In the genomic region with DNA sequence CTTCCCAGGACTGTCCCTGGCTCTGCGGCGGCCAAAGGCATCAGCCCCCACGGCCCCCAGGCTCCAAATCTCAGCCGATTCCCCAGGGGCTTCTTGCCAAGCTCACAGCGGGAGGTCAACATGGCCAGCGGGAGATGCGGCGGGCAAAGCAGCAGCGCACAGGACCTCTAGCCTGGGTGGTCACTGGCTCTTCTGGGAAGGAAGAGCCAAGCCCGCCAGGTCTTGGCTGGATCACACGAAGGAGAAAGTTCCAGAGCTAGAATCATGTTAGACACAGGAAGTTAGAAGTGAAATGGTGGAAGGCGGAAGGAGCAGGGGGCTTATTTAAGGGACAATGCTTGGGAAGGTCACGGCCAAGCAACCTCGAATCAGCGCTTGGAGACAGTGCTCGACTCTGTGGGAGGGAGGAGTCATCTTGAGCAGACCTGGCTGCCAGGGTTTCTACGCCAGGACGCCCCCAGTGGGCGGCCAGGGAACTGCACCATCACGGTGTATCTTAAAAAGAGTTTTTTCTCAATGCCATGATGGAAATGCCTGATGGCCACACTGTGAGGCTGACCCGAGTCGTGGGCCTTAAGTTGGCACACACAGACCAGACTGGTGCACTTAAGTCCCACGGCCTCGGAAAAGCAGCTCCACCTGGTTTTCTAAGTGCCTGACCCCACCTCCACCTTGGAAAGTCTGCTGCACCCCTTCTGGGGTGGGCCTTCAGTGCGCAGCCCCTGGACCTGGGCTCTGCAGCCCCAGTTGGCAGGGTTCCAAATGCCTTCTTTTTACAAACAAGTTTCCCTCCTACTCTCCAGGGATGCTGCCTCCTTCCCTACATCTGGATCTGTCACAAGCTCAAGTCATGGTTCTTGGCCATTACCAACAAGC, we compare ENCODE assay signal across 1 cellular context.
TF ChIP-seq lines count a peak whose summit lies in the region.

No MANE protein-coding gene starts in this region.

TF ChIP-seq in K562, 482 proteins besides CTCF, POLR2A, EP300 and RAD21 (continued from another document and continues in another):
- TF ChIP-seq ZMIZ1 (IDR thresholded peaks at IDR 0.05; ENCODE audit: low read depth in 2 of 2, low read length in 2 of 2), result no peak
- no peak for TF ChIP-seq HBP1 (CRISPR knock-in tag; IDR thresholded peaks at IDR 0.05)
- TF ChIP-seq POLR2G (IDR thresholded peaks at IDR 0.05; ENCODE audit: low read depth, low read length), result peak; percentile 47; the same call in 1 of the 2 replicates
- TF ChIP-seq, protein P1, sequence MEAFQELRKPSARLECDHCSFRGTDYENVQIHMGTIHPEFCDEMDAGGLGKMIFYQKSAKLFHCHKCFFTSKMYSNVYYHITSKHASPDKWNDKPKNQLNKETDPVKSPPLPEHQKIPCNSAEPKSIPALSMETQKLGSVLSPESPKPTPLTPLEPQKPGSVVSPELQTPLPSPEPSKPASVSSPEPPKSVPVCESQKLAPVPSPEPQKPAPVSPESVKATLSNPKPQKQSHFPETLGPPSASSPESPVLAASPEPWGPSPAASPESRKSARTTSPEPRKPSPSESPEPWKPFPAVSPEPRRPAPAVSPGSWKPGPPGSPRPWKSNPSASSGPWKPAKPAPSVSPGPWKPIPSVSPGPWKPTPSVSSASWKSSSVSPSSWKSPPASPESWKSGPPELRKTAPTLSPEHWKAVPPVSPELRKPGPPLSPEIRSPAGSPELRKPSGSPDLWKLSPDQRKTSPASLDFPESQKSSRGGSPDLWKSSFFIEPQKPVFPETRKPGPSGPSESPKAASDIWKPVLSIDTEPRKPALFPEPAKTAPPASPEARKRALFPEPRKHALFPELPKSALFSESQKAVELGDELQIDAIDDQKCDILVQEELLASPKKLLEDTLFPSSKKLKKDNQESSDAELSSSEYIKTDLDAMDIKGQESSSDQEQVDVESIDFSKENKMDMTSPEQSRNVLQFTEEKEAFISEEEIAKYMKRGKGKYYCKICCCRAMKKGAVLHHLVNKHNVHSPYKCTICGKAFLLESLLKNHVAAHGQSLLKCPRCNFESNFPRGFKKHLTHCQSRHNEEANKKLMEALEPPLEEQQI (IDR thresholded peaks at IDR 0.05), result no peak
- TF ChIP-seq NFRKB (IDR thresholded peaks at IDR 0.05; ENCODE audit: low read depth), result no peak
- TF ChIP-seq FOXA3 (CRISPR knock-in tag; conservative IDR thresholded peaks at IDR 0.05 in 1 of 2, IDR thresholded peaks at IDR 0.05 in 1 of 2), result no peak; a peak in 1 of 4 replicates
- TF ChIP-seq GABPA (tag; conservative IDR thresholded peaks at IDR 0.05; ENCODE audit: low read depth), result no peak
- no peak for TF ChIP-seq HMGN3 (IDR thresholded peaks at IDR 0.05; ENCODE audit: borderline replicate concordance, extremely low read depth, insufficient read length, low read depth, low read length)
- no peak for TF ChIP-seq TCF7L2 (IDR thresholded peaks at IDR 0.05; ENCODE audit: low read depth, low read length)
- TF ChIP-seq PCBP1 (IDR thresholded peaks at IDR 0.05; ENCODE audit: low read depth, low read length, poor library complexity, severe bottlenecking), result no peak
- no peak for TF ChIP-seq CBX2 (IDR thresholded peaks at IDR 0.05; ENCODE audit: insufficient read depth, low read length, poor library complexity, severe bottlenecking)
- TF ChIP-seq CXXC5 (CRISPR knock-in tag; IDR thresholded peaks at IDR 0.05), result 0 out of 2 replicates have a peak, but pooled peaks have one; percentile 29
- TF ChIP-seq, protein P2, sequence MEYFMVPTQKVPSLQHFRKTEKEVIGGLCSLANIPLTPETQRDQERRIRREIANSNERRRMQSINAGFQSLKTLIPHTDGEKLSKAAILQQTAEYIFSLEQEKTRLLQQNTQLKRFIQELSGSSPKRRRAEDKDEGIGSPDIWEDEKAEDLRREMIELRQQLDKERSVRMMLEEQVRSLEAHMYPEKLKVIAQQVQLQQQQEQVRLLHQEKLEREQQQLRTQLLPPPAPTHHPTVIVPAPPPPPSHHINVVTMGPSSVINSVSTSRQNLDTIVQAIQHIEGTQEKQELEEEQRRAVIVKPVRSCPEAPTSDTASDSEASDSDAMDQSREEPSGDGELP (CRISPR knock-in tag; IDR thresholded peaks at IDR 0.05; ENCODE audit: borderline replicate concordance), result peak; percentile 30; the same call in 1 of the 2 replicates
- TF ChIP-seq BCOR (IDR thresholded peaks at IDR 0.05), result no peak
- TF ChIP-seq YY1 (IDR thresholded peaks at IDR 0.05; ENCODE audit: borderline replicate concordance in 1 of 3, control insufficient read depth in 1 of 3, extremely low read depth in 1 of 3, insufficient read depth in 3 of 3, insufficient read length in 1 of 3, insufficient replicate concordance in 2 of 3, low read depth in 1 of 3, low read length in 2 of 3), result peak in 1 of 3 experiments; percentile 25
- TF ChIP-seq MLLT1 (IDR thresholded peaks at IDR 0.05), result no peak
- no peak for TF ChIP-seq C11orf30 (IDR thresholded peaks at IDR 0.05; ENCODE audit: low read depth)
- no peak for TF ChIP-seq ZNF174 (CRISPR knock-in tag; IDR thresholded peaks at IDR 0.05)
- TF ChIP-seq EGR1 (conservative IDR thresholded peaks at IDR 0.05), result no peak
- no peak for TF ChIP-seq ESRRB (CRISPR knock-in tag; IDR thresholded peaks at IDR 0.05; ENCODE audit: borderline replicate concordance)
- peak; percentile 59 for TF ChIP-seq JUND (IDR thresholded peaks at IDR 0.05; ENCODE audit: borderline replicate concordance, low read depth, low read length)
- TF ChIP-seq JUND (tag; IDR thresholded peaks at IDR 0.05; ENCODE audit: borderline replicate concordance, low read depth, low read length), result no peak
- TF ChIP-seq ZNF740 (CRISPR knock-in tag; IDR thresholded peaks at IDR 0.05), result no peak
- TF ChIP-seq ZNF740 (tag; IDR thresholded peaks at IDR 0.05), result no peak
- no peak for TF ChIP-seq CREB1 (IDR thresholded peaks at IDR 0.05)
- TF ChIP-seq CREB1 (CRISPR knock-in tag; IDR thresholded peaks at IDR 0.05), result 0 out of 2 replicates have a peak, but pooled peaks have one; percentile 19
- no peak for TF ChIP-seq CCNT2 (IDR thresholded peaks at IDR 0.05; ENCODE audit: borderline replicate concordance, extremely low read depth, insufficient read length, low read depth, low read length)
- TF ChIP-seq ARID3B (CRISPR knock-in tag; IDR thresholded peaks at IDR 0.05; ENCODE audit: borderline replicate concordance), result 0 out of 2 replicates have a peak, but pooled peaks have one; percentile 52
- no peak for TF ChIP-seq CREB3 (tag; conservative IDR thresholded peaks at IDR 0.05; ENCODE audit: low read depth)
- TF ChIP-seq MTF1 (CRISPR knock-in tag; IDR thresholded peaks at IDR 0.05; ENCODE audit: borderline replicate concordance), result no peak
- no peak for TF ChIP-seq POLR3A (IDR thresholded peaks at IDR 0.05; ENCODE audit: borderline replicate concordance, extremely low read depth, insufficient read depth, insufficient read length)
- TF ChIP-seq MECOM (CRISPR knock-in tag; IDR thresholded peaks at IDR 0.05), result no peak
- no peak for TF ChIP-seq CCAR2 (IDR thresholded peaks at IDR 0.05; ENCODE audit: low read depth, low read length)
- no peak for TF ChIP-seq ZBTB49 (CRISPR knock-in tag; IDR thresholded peaks at IDR 0.05; ENCODE audit: borderline replicate concordance)
- TF ChIP-seq, protein P3, sequence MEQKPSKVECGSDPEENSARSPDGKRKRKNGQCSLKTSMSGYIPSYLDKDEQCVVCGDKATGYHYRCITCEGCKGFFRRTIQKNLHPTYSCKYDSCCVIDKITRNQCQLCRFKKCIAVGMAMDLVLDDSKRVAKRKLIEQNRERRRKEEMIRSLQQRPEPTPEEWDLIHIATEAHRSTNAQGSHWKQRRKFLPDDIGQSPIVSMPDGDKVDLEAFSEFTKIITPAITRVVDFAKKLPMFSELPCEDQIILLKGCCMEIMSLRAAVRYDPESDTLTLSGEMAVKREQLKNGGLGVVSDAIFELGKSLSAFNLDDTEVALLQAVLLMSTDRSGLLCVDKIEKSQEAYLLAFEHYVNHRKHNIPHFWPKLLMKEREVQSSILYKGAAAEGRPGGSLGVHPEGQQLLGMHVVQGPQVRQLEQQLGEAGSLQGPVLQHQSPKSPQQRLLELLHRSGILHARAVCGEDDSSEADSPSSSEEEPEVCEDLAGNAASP (IDR thresholded peaks at IDR 0.05), result no peak
- TF ChIP-seq GABPB1 (CRISPR knock-in tag; IDR thresholded peaks at IDR 0.05), result no peak
- TF ChIP-seq HDAC8 (tag; IDR thresholded peaks at IDR 0.05), result no peak
- TF ChIP-seq ZNF384 (IDR thresholded peaks at IDR 0.05; ENCODE audit: low read depth, low read length), result peak; percentile 64
